ENCODE assay signal across 24 cellular contexts in the genomic region with DNA sequence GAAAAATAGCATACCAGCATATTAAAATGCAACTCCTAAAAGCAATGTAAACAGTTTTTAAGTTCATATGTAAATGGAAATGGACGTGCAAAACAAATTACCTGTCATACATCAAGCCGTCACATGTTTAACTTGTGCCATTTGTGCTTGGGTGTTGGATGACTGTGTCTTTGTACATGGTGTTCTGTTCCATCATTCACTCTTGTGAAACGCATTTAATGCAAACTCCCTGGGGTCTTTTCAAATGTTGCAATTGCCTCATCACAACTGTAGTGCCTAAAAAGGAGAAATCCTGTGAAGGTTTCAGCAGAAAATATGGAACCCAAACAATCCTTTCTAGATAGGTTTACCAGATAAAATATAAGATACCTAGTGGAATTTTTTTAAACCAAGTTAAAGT. TPM values are rescaled to one million over a fixed set of nuclear protein-coding genes. Genes with fewer than 3 reads are reported as not detected.
"Had no signal": no experiment of that assay in that cellular context is flagged by ENCODE, and none has a peak within 500 bp of the region (broad histone marks: within the 10 kb centered on the region; RNA-seq: fewer than 3 reads in every experiment).

No MANE protein-coding gene starts in this region.

- H3K4me2 ChIP-seq: KMS-11 had no signal

- H3K4me3 ChIP-seq: MG63, SK-N-MC had no signal

- H3K27me3 ChIP-seq: MG63 had no signal

- H3K36me3 ChIP-seq: brain microvascular endothelial cell had no signal

- DNase-seq: activated B cell treated with CpG ODN at 0.5 μM for 24 hours; activated CD4-positive, alpha-beta memory T cell treated with anti-CD3 and anti-CD28 coated beads for 36 hours; activated CD4-positive, alpha-beta T cell treated with anti-CD3 and anti-CD28 coated beads for 1 hour; activated CD4-positive, alpha-beta T cell treated with anti-CD3 and anti-CD28 coated beads, Interleukin-2, amount 10 ng/mL, durations not matched to agents 24 days and 14 days; activated CD8-positive, alpha-beta memory T cell treated with anti-CD3 and anti-CD28 coated beads for 24 hours; activated effector memory CD4-positive, alpha-beta T cell treated with anti-CD3 and anti-CD28 coated beads, Interleukin-2, amount 50 U/mL, for 16 hours; activated naive CD4-positive, alpha-beta T cell treated with Interleukin-2 at 50 U/mL for 16 hours; activated naive CD8-positive, alpha-beta T cell treated with anti-CD3 and anti-CD28 coated beads, Interleukin-2, amount 50 U/mL, for 24 hours; activated T-cell treated with anti-CD3 and anti-CD28 coated beads, Interleukin-2, amount 50 U/mL, for 4 hours; brain microvascular endothelial cell; cerebellar nuclear complex; MG63; MV-4-11; NCI-H1105; NCI-H1694 treated with DMSO at 0.1 percent for 48 hours; NCI-H2081; SHP77; T-cell; T-helper 2 cell; T1000 had no signal

- H3K9me3 ChIP-seq: MG63 had no signal

- ATAC-seq: activated naive CD4-positive, alpha-beta T cell treated with anti-CD3 and anti-CD28 coated beads, Interleukin-2, amount 50 U/mL, for 72 hours; activated naive CD8-positive, alpha-beta T cell treated with anti-CD3 and anti-CD28 coated beads, Interleukin-2, amount 50 U/mL, for 24 hours; activated T-cell treated with anti-CD3 and anti-CD28 coated beads, Interleukin-2, amount 50 U/mL, for 4 hours; T-cell had no signal

- H3K27ac ChIP-seq: brain microvascular endothelial cell, KMS-11, SK-N-MC had no signal

- H3K9ac ChIP-seq: KMS-11 had no signal

RNA-seq across cellular contexts. Expression of gene PHOX2B, which starts 52.4 kb away (rescaled TPM):
- total RNA-seq: activated B cell treated with CpG ODN at 0.5 μM for 24 hours; activated CD4-positive, alpha-beta memory T cell treated with anti-CD3 and anti-CD28 coated beads for 36 hours; activated CD4-positive, alpha-beta T cell treated with anti-CD3 and anti-CD28 coated beads, Interleukin-2, amount 10 ng/mL, durations not matched to agents 24 days and 14 days; activated naive CD4-positive, alpha-beta T cell treated with anti-CD3 and anti-CD28 coated beads, Interleukin-2, amount 50 U/mL, for 72 hours; activated T-cell treated with anti-CD3 and anti-CD28 coated beads, Interleukin-2, amount 50 U/mL, for 4 hours; cardiac septum; T-cell had no signal
